1 cellular context compared by ENCODE assay signal in genomic region chr20:62770916-62771315, GRCh38.
TF ChIP-seq lines count a peak whose summit lies in the region.

No MANE protein-coding gene starts in this region.

TF ChIP-seq in H1, 55 proteins besides CTCF, POLR2A, EP300 and RAD21:
- TF ChIP-seq KDM4A (IDR thresholded peaks at IDR 0.05; ENCODE audit: low read depth, low read length, severe bottlenecking): no peak
- no peak for TF ChIP-seq MAX (IDR thresholded peaks at IDR 0.05)
- no peak for TF ChIP-seq POLR2AphosphoS5 (IDR thresholded peaks at IDR 0.05; ENCODE audit: low read depth, low read length)
- no peak for TF ChIP-seq JUN (IDR thresholded peaks at IDR 0.05; ENCODE audit: low read depth, low read length)
